32 cellular contexts compared by ENCODE assay signal in the genomic region with DNA sequence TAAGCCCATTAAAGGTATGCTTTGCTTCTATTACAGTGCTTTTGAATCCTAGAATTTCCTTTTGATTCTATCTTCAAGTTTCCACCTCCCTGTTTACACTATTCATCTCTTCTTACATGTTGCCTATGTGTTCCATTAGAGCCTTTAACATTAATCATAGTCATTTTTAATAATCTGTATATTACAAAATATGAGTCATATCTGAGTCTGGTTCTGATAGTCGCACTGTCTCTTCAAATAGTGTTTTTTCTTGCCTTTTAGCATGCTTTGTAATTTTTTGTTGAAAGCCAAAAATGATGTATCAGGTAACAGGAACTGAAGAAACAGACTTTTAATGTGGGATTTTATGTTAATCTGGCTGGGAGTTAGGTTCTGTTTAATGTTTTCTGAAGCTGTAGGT.
"Had no signal": no experiment of that assay in that cellular context is flagged by ENCODE, and none has a peak within 500 bp of the region (broad histone marks: within the 10 kb centered on the region; RNA-seq: fewer than 3 reads in every experiment).

No MANE protein-coding gene starts in this region.

- ATAC-seq: activated CD8-positive, alpha-beta memory T cell treated with anti-CD3 and anti-CD28 coated beads, Interleukin-2, amount 10 ng/mL, durations not matched to agents 7 days and 5 days; activated naive CD4-positive, alpha-beta T cell treated with anti-CD3 and anti-CD28 coated beads, Interleukin-2, amount 50 U/mL, for 72 hours had no signal

- H3K36me3 ChIP-seq: WERI-Rb-1 had no signal

- H3K27me3 Mint-ChIP-seq: activated CD4-positive, alpha-beta memory T cell treated with anti-CD3 and anti-CD28 coated beads, Interleukin-2, amount 10 ng/mL, durations not matched to agents 7 days and 5 days; activated CD8-positive, alpha-beta memory T cell treated with anti-CD3 and anti-CD28 coated beads, Interleukin-2, amount 10 ng/mL, durations not matched to agents 7 days and 5 days; brain had no signal

- H3K27ac ChIP-seq: Peyer's patch, SJSA1, WERI-Rb-1 had no signal

- H3K27ac Mint-ChIP-seq: activated CD4-positive, alpha-beta memory T cell treated with anti-CD3 and anti-CD28 coated beads, Interleukin-2, amount 10 ng/mL, durations not matched to agents 7 days and 5 days; activated CD8-positive, alpha-beta memory T cell treated with anti-CD3 and anti-CD28 coated beads, Interleukin-2, amount 10 ng/mL, durations not matched to agents 7 days and 5 days; activated T-helper 2 cell treated with anti-CD3 and anti-CD28 coated beads, Interferon-gamma antibody, Interleukin-2, Interleukin-4, amounts not matched to agents 10 μg/mL and 5 μg/mL and 100 μg/mL, durations not matched to agents 14 hours and 24 hours and 36 hours had no signal

- H3K4me3 Mint-ChIP-seq: activated CD4-positive, alpha-beta memory T cell treated with anti-CD3 and anti-CD28 coated beads, Interleukin-2, amount 10 ng/mL, durations not matched to agents 7 days and 5 days; activated CD8-positive, alpha-beta memory T cell treated with anti-CD3 and anti-CD28 coated beads, Interleukin-2, amount 10 ng/mL, durations not matched to agents 7 days and 5 days; brain had no signal

- H3K9me3 ChIP-seq: adrenal gland, Peyer's patch, SJSA1 had no signal

- H3K27me3 ChIP-seq: adrenal gland, Peyer's patch, SJSA1 had no signal

- H3K36me3 Mint-ChIP-seq: activated naive CD4-positive, alpha-beta T cell treated with anti-CD3 and anti-CD28 coated beads, Interleukin-2, amount 50 U/mL, for 72 hours had no signal

- H3K4me1 ChIP-seq: Peyer's patch, SJSA1 had no signal

- H3K4me1 Mint-ChIP-seq: activated CD4-positive, alpha-beta memory T cell treated with anti-CD3 and anti-CD28 coated beads, Interleukin-2, amount 10 ng/mL, durations not matched to agents 7 days and 5 days; brain had no signal

- DNase-seq: activated CD4-positive, alpha-beta memory T cell treated with anti-CD3 and anti-CD28 coated beads, Interleukin-2, amount 10 ng/mL, durations not matched to agents 7 days and 5 days; activated CD4-positive, alpha-beta T cell treated with anti-CD3 and anti-CD28 coated beads for 1 hour; activated CD4-positive, alpha-beta T cell treated with anti-CD3 and anti-CD28 coated beads for 48 hours; activated CD4-positive, CD25-positive, alpha-beta regulatory T cell; activated CD8-positive, alpha-beta memory T cell treated with anti-CD3 and anti-CD28 coated beads for 24 hours; activated CD8-positive, alpha-beta memory T cell treated with anti-CD3 and anti-CD28 coated beads, Interleukin-2, amount 10 ng/mL, durations not matched to agents 7 days and 5 days; activated gamma-delta T cell; activated naive CD4-positive, alpha-beta T cell treated with Interleukin-2 at 50 U/mL for 16 hours; activated T-cell treated with anti-CD3 and anti-CD28 coated beads, Interleukin-2, amount 50 U/mL, for 1 hour; adrenal gland; anterior cingulate cortex; central memory CD4-positive, alpha-beta T cell; Kasumi-1; MM.1S; MV-4-11; NCI-H1092; NCI-H1436 treated with DMSO at 0.1 percent for 48 hours; NCI-H1694 treated with DMSO at 0.1 percent for 48 hours; NCI-H2029; NCI-H345; NCI-H524 treated with DMSO at 0.1 percent for 48 hours; Peyer's patch; RPMI8226; SHP77 treated with DMSO at 0.1 percent for 48 hours; SW 1271; T-helper 1 cell; T1000; WERI-Rb-1 had no signal

- H3K9me3 Mint-ChIP-seq: activated CD4-positive, alpha-beta memory T cell treated with anti-CD3 and anti-CD28 coated beads, Interleukin-2, amount 10 ng/mL, durations not matched to agents 7 days and 5 days; activated naive CD4-positive, alpha-beta T cell treated with anti-CD3 and anti-CD28 coated beads, Interleukin-2, amount 50 U/mL, for 72 hours; activated T-helper 2 cell treated with anti-CD3 and anti-CD28 coated beads, Interferon-gamma antibody, Interleukin-2, Interleukin-4, amounts not matched to agents 10 μg/mL and 5 μg/mL and 100 μg/mL, durations not matched to agents 14 hours and 24 hours and 36 hours had no signal

- H3K4me3 ChIP-seq: adrenal gland, Peyer's patch, SJSA1 had no signal
